8 cellular contexts compared by ENCODE assay signal in the genomic region with DNA sequence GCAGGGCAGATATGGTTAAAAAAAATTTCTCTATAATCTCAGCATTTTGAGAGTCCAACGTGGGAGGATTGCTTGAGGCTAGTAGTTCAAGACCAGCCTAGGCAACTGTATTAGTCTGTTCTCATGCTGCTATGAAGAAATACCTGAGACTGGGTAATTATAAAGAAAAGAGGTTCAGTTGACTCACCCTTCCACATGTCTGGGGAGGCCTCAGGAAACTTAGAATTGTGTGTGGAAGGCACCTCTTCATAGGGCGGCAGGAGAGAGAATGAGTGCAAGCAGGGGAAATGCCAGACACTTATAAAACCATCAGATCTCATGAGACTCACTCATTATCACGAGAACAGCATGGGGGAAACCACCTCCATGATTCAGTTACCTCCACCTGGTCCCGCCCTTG. TPM values are rescaled to one million over a fixed set of nuclear protein-coding genes. Genes with fewer than 3 reads are reported as not detected.
DNase-seq lines count a peak whose midpoint lies in the region; ATAC-seq and TF ChIP-seq lines count a peak whose summit lies in the region.
"Not testable (repeated sequence)": the region's sequence is repeated elsewhere in the genome, so short reads cannot be mapped to it uniquely, and the experiment has no call there.

No MANE protein-coding gene starts in this region.

- H3K18ac ChIP-seq in H9 (ENCODE audit: insufficient read length, low read depth, low read length) = not testable (repeated sequence)

- H3K36me3 Mint-ChIP-seq in H9 (ENCODE audit: insufficient read depth in 1 of 3, low read depth in 3 of 3) = peaks cover 12 to 14% (median 12%) of the 10 kb centered on the region in 3 experiments
- H3K36me3 Mint-ChIP-seq in activated CD4-positive, alpha-beta T cell treated with anti-CD3 and anti-CD28 coated beads, Interleukin-2, amount 10 ng/mL, durations not matched to agents 24 days and 14 days (ENCODE audit: low read depth) = peaks cover 18% of the 10 kb centered on the region
- H3K36me3 Mint-ChIP-seq in activated T-helper 17 cell treated with anti-CD3 and anti-CD28 coated beads, Interleukin-2, amount 50 U/mL, for 72 hours (ENCODE audit: low read depth); neural crest cell (ENCODE audit: low read depth): not testable (repeated sequence)
- peaks cover 0 to 33% of the 10 kb centered on the region in 2 donors for H3K36me3 Mint-ChIP-seq in activated naive CD4-positive, alpha-beta T cell treated with anti-CD3 and anti-CD28 coated beads, Interleukin-2, amount 50 U/mL, for 72 hours
- peaks cover 34% of the 10 kb centered on the region for H3K36me3 Mint-ChIP-seq in stimulated activated naive CD8-positive, alpha-beta T cell treated with anti-CD3 and anti-CD28 coated beads, Interleukin-15, Interleukin-2, amounts not matched to agents 100 ng/mL and 50 ng/mL, for 24 hours (ENCODE audit: low read depth)

- WGBS in H9 (ENCODE audit: extremely low coverage, insufficient read length, low lambda C conversion rate) = no CpG with 5 or more reads among the region's 4 CpGs

- H2BK120ac ChIP-seq in H9 (ENCODE audit: low read depth, low read length, poor library complexity, severe bottlenecking) = not testable (repeated sequence)

- not testable (repeated sequence) for H3K23me2 ChIP-seq in H9 (ENCODE audit: insufficient read length, low read depth, low read length, poor library complexity, severe bottlenecking)

- not testable (repeated sequence) for H3K27ac ChIP-seq in H9 (ENCODE audit: insufficient read length, low read depth, low read length)

- not testable (repeated sequence) for H3K56ac ChIP-seq in H9 (ENCODE audit: insufficient read length, low read depth, low read length)

- not testable (repeated sequence) for H3K4me3 Mint-ChIP-seq in H9, neural crest cell
- peak overlapping the region; percentile 16 for H3K4me3 Mint-ChIP-seq in activated CD4-positive, alpha-beta T cell treated with anti-CD3 and anti-CD28 coated beads, Interleukin-2, amount 10 ng/mL, durations not matched to agents 24 days and 14 days
- H3K4me3 Mint-ChIP-seq in activated T-helper 17 cell treated with anti-CD3 and anti-CD28 coated beads, Interleukin-2, amount 50 U/mL, for 72 hours = peak overlapping the region; percentile 60
- peak overlapping the region; percentile 50 for H3K4me3 Mint-ChIP-seq in stimulated activated naive CD8-positive, alpha-beta T cell treated with anti-CD3 and anti-CD28 coated beads, Interleukin-15, Interleukin-2, amounts not matched to agents 100 ng/mL and 50 ng/mL, for 24 hours

- H4K8ac ChIP-seq in H9 (replicated peaks; ENCODE audit: insufficient read length, low read depth, low read length) = not testable (repeated sequence)

- H4K5ac ChIP-seq in H9 (ENCODE audit: insufficient read length, low read depth, low read length) = not testable (repeated sequence)

- not testable (repeated sequence) for H3K4ac ChIP-seq in H9 (ENCODE audit: low read depth, low read length)

- not testable (repeated sequence) for H3K9ac ChIP-seq in H9 (ENCODE audit: extremely low read depth, insufficient read length, low read length)

- peaks cover 15 to 16% of the 10 kb centered on the region in 2 experiments for H3K9me3 Mint-ChIP-seq in H9
- H3K9me3 Mint-ChIP-seq in activated CD4-positive, alpha-beta T cell treated with anti-CD3 and anti-CD28 coated beads, Interleukin-2, amount 10 ng/mL, durations not matched to agents 24 days and 14 days; activated T-helper 17 cell treated with anti-CD3 and anti-CD28 coated beads, Interleukin-2, amount 50 U/mL, for 72 hours; activated naive CD4-positive, alpha-beta T cell treated with anti-CD3 and anti-CD28 coated beads, Interleukin-2, amount 50 U/mL, for 72 hours; neural crest cell; stimulated activated naive CD8-positive, alpha-beta T cell treated with anti-CD3 and anti-CD28 coated beads, Interleukin-15, Interleukin-2, amounts not matched to agents 100 ng/mL and 50 ng/mL, for 24 hours: not testable (repeated sequence)

- not testable (repeated sequence) for H4K20me1 ChIP-seq in H9 (ENCODE audit: control insufficient read depth, insufficient read depth, insufficient read length)

- not testable (repeated sequence) for H3K27me3 ChIP-seq in H9 (ENCODE audit: insufficient read depth, low read length)

- not testable (repeated sequence) for H2BK15ac ChIP-seq in H9 (ENCODE audit: low read depth, low read length)

- H3K23ac ChIP-seq in H9 (ENCODE audit: insufficient read length, low read depth, low read length) = not testable (repeated sequence)

- H3K79me2 ChIP-seq in H9 (ENCODE audit: insufficient read depth, low read length) = not testable (repeated sequence)

- not testable (repeated sequence) for H3K4me2 ChIP-seq in H9 (ENCODE audit: insufficient read depth, insufficient read length, low read length)

- H2BK12ac ChIP-seq in H9 (ENCODE audit: insufficient read length, low read depth, low read length) = not testable (repeated sequence)

- H2AFZ ChIP-seq in H9 (ENCODE audit: low read length) = not testable (repeated sequence)

- intact Hi-C loops in activated CD4-positive, alpha-beta T cell treated with anti-CD3 and anti-CD28 coated beads, Interleukin-2, amount 10 ng/mL, durations not matched to agents 24 days and 14 days (cut with micrococcal nuclease) = not testable (repeated sequence)

- H3K27ac Mint-ChIP-seq in H9 = peak overlapping the region in 2 of 3 experiments; percentile 13 to 97; a peak in 2 of 7 replicates
- H3K27ac Mint-ChIP-seq in activated CD4-positive, alpha-beta T cell treated with anti-CD3 and anti-CD28 coated beads, Interleukin-2, amount 10 ng/mL, durations not matched to agents 24 days and 14 days = peak overlapping the region; percentile 64
- peak overlapping the region; percentile 88 for H3K27ac Mint-ChIP-seq in activated T-helper 17 cell treated with anti-CD3 and anti-CD28 coated beads, Interleukin-2, amount 50 U/mL, for 72 hours
- H3K27ac Mint-ChIP-seq in activated naive CD4-positive, alpha-beta T cell treated with anti-CD3 and anti-CD28 coated beads, Interleukin-2, amount 50 U/mL, for 72 hours = peak overlapping the region; percentile 85 to 90
- H3K27ac Mint-ChIP-seq in neural crest cell (ENCODE audit: unreplicated experiment) = peak overlapping the region; percentile 97
- peak overlapping the region; percentile 94 for H3K27ac Mint-ChIP-seq in stimulated activated naive CD8-positive, alpha-beta T cell treated with anti-CD3 and anti-CD28 coated beads, Interleukin-15, Interleukin-2, amounts not matched to agents 100 ng/mL and 50 ng/mL, for 24 hours

- H3K14ac ChIP-seq in H9 (ENCODE audit: insufficient read depth, low read length) = not testable (repeated sequence)

- DNase-seq in H9; activated CD4-positive, alpha-beta T cell treated with anti-CD3 and anti-CD28 coated beads, Interleukin-2, amount 10 ng/mL, durations not matched to agents 24 days and 14 days; neural crest cell (ENCODE audit: low read depth, low spot score): not testable (repeated sequence)
- peak; percentile 42 for DNase-seq in activated CD8-positive, alpha-beta memory T cell treated with anti-CD3 and anti-CD28 coated beads for 24 hours
- peak in 1 of 2 donors; percentile 56 for DNase-seq in activated naive CD4-positive, alpha-beta T cell treated with anti-CD3 and anti-CD28 coated beads, Interleukin-2, amount 50 U/mL, for 72 hours (ENCODE audit: low spot score in 2 of 2)
- peak; percentile 18 for DNase-seq in stimulated activated CD4-positive, alpha-beta T cell treated with anti-CD3 and anti-CD28 coated beads, Interleukin-4, amount 100 ng/mL, for 24 hours

- not testable (repeated sequence) for H3K4me1 Mint-ChIP-seq in H9, neural crest cell
- H3K4me1 Mint-ChIP-seq in activated CD4-positive, alpha-beta T cell treated with anti-CD3 and anti-CD28 coated beads, Interleukin-2, amount 10 ng/mL, durations not matched to agents 24 days and 14 days = peaks cover 20% of the 10 kb centered on the region
- peaks cover 11% of the 10 kb centered on the region for H3K4me1 Mint-ChIP-seq in activated T-helper 17 cell treated with anti-CD3 and anti-CD28 coated beads, Interleukin-2, amount 50 U/mL, for 72 hours
- peaks cover 39% of the 10 kb centered on the region for H3K4me1 Mint-ChIP-seq in stimulated activated naive CD8-positive, alpha-beta T cell treated with anti-CD3 and anti-CD28 coated beads, Interleukin-15, Interleukin-2, amounts not matched to agents 100 ng/mL and 50 ng/mL, for 24 hours (ENCODE audit: low read depth)

- H2BK20ac ChIP-seq in H9 (ENCODE audit: low read depth, low read length, poor library complexity, severe bottlenecking) = not testable (repeated sequence)

- ATAC-seq in activated T-helper 17 cell treated with anti-CD3 and anti-CD28 coated beads, Interleukin-2, amount 50 U/mL, for 72 hours (replicated peaks) = peak; percentile 47
- peak in 1 of 2 donors; percentile 63 for ATAC-seq in activated naive CD4-positive, alpha-beta T cell treated with anti-CD3 and anti-CD28 coated beads, Interleukin-2, amount 50 U/mL, for 72 hours

- H3T11ph ChIP-seq in H9 (ENCODE audit: low read length) = not testable (repeated sequence)

- H3K9me3 ChIP-seq in H9 (ENCODE audit: control insufficient read depth, low read depth, low read length) = not testable (repeated sequence)

- not testable (repeated sequence) for H3K79me1 ChIP-seq in H9 (ENCODE audit: insufficient read depth, low read depth, low read length, poor library complexity, severe bottlenecking)

- H2AK5ac ChIP-seq in H9 (ENCODE audit: insufficient read length, low read length) = not testable (repeated sequence)

- H2BK5ac ChIP-seq in H9 (ENCODE audit: insufficient read length, low read length) = not testable (repeated sequence)

- not testable (repeated sequence) for H3K4me1 ChIP-seq in H9 (ENCODE audit: insufficient read depth, low read length)

- H4K91ac ChIP-seq in H9 (ENCODE audit: insufficient read length, low read depth, low read length) = not testable (repeated sequence)

- not testable (repeated sequence) for TF ChIP-seq CTCF in H9 (conservative IDR thresholded peaks at IDR 0.05); neural crest cell (conservative IDR thresholded peaks at IDR 0.05)

- not testable (repeated sequence) for H3K27me3 Mint-ChIP-seq in H9 (ENCODE audit: low read depth); activated CD4-positive, alpha-beta T cell treated with anti-CD3 and anti-CD28 coated beads, Interleukin-2, amount 10 ng/mL, durations not matched to agents 24 days and 14 days; activated T-helper 17 cell treated with anti-CD3 and anti-CD28 coated beads, Interleukin-2, amount 50 U/mL, for 72 hours; neural crest cell (ENCODE audit: low read depth); stimulated activated naive CD8-positive, alpha-beta T cell treated with anti-CD3 and anti-CD28 coated beads, Interleukin-15, Interleukin-2, amounts not matched to agents 100 ng/mL and 50 ng/mL, for 24 hours

RNA-seq across cellular contexts. Expression of gene BMERB1, which starts 42.6 kb away (rescaled TPM):
- total RNA-seq in H9 (2021) (16.6 and 19.5 TPM in 2 replicates), neural crest cell (43.6 and 45.1 TPM in 2 replicates)
- 15.5 and 17.0 TPM in 2 replicates for total RNA-seq in activated CD4-positive, alpha-beta T cell treated with anti-CD3 and anti-CD28 coated beads, Interleukin-2, amount 10 ng/mL, durations not matched to agents 24 days and 14 days
- 10 to 100 TPM in 1 of 2 donors, 1 to 10 TPM in 1; 7.0 to 19.3 TPM for total RNA-seq in activated T-helper 17 cell treated with anti-CD3 and anti-CD28 coated beads, Interleukin-2, amount 50 U/mL, for 72 hours
- 10 to 100 TPM in 1 of 2 donors, 1 to 10 TPM in 1; 5.8 to 20.2 TPM for total RNA-seq in activated naive CD4-positive, alpha-beta T cell treated with anti-CD3 and anti-CD28 coated beads, Interleukin-2, amount 50 U/mL, for 72 hours
